In the genomic region with DNA sequence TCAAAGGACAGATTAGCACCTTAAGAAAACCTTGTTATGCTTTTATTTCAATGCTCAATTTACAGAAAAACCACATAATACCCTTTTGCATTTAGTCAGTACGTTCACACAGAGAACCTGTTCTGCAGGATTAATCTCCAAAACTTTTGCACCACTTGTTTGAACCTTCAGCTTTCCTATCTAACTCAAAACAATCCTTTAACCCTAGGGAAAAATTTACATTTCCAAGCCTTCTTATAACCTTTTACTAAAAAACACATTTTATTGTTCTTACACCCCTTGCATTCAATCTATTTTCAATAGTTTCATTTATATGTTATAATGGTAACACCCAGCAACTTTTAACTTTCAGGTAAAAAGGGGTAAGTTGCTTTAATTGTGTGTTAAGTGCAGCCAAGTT, we compare ENCODE assay signal across 1 cellular context.
TF ChIP-seq lines count a peak whose summit lies in the region.

No MANE protein-coding gene starts in this region.

TF ChIP-seq in GM23338, 12 proteins besides CTCF, POLR2A, EP300 and RAD21 (continued from another document):
- TF ChIP-seq, protein P1, sequence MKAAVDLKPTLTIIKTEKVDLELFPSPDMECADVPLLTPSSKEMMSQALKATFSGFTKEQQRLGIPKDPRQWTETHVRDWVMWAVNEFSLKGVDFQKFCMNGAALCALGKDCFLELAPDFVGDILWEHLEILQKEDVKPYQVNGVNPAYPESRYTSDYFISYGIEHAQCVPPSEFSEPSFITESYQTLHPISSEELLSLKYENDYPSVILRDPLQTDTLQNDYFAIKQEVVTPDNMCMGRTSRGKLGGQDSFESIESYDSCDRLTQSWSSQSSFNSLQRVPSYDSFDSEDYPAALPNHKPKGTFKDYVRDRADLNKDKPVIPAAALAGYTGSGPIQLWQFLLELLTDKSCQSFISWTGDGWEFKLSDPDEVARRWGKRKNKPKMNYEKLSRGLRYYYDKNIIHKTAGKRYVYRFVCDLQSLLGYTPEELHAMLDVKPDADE (IDR thresholded peaks at IDR 0.05) = no peak
- TF ChIP-seq NANOG (IDR thresholded peaks at IDR 0.05; ENCODE audit: borderline replicate concordance) = no peak
- TF ChIP-seq EZH2 (IDR thresholded peaks at IDR 0.05; ENCODE audit: low read depth, unreplicated experiment) = no peak
- TF ChIP-seq CREB1 (CRISPR knock-in tag; IDR thresholded peaks at IDR 0.05; ENCODE audit: low read depth) = no peak
- no peak for TF ChIP-seq EZH2phosphoT487 (IDR thresholded peaks at IDR 0.05; ENCODE audit: unreplicated experiment)
- TF ChIP-seq POLR2AphosphoS5 (IDR thresholded peaks at IDR 0.05; ENCODE audit: low read depth) = no peak
- TF ChIP-seq, protein P2, sequence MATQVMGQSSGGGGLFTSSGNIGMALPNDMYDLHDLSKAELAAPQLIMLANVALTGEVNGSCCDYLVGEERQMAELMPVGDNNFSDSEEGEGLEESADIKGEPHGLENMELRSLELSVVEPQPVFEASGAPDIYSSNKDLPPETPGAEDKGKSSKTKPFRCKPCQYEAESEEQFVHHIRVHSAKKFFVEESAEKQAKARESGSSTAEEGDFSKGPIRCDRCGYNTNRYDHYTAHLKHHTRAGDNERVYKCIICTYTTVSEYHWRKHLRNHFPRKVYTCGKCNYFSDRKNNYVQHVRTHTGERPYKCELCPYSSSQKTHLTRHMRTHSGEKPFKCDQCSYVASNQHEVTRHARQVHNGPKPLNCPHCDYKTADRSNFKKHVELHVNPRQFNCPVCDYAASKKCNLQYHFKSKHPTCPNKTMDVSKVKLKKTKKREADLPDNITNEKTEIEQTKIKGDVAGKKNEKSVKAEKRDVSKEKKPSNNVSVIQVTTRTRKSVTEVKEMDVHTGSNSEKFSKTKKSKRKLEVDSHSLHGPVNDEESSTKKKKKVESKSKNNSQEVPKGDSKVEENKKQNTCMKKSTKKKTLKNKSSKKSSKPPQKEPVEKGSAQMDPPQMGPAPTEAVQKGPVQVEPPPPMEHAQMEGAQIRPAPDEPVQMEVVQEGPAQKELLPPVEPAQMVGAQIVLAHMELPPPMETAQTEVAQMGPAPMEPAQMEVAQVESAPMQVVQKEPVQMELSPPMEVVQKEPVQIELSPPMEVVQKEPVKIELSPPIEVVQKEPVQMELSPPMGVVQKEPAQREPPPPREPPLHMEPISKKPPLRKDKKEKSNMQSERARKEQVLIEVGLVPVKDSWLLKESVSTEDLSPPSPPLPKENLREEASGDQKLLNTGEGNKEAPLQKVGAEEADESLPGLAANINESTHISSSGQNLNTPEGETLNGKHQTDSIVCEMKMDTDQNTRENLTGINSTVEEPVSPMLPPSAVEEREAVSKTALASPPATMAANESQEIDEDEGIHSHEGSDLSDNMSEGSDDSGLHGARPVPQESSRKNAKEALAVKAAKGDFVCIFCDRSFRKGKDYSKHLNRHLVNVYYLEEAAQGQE (IDR thresholded peaks at IDR 0.05; ENCODE audit: unreplicated experiment) = no peak
- TF ChIP-seq ZNF331 (CRISPR knock-in tag; IDR thresholded peaks at IDR 0.05; ENCODE audit: low read depth) = no peak
- no peak for TF ChIP-seq ZNF114 (CRISPR knock-in tag; IDR thresholded peaks at IDR 0.05)
TF ChIP-seq in GM23338: peak in this region for 0.
